Comparison of ENCODE assay signal across 18 cellular contexts in the genomic region with DNA sequence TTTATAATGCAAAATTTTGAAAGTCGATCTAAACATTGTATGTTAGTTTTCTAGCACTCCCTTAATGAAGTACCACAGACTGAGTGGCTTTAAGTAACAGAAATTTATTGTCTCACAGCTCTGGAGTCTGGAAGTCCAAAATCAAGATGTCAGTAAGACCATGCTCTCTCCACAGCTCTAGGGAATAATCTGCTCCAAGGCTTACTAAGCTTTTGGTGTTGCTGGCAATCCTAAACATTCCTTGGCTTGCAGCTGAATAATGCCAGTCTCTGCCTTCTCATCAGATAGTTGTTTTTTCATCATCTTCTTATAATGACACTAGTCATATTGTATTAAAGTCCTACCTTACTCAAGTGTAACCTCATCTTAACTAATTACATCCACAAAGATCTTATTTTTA.
"Had no signal": no experiment of that assay in that cellular context is flagged by ENCODE, and none has a peak within 500 bp of the region (broad histone marks: within the 10 kb centered on the region; RNA-seq: fewer than 3 reads in every experiment).

No MANE protein-coding gene starts in this region.

- H3K9me3 ChIP-seq: heart right ventricle, SJSA1, stomach, thoracic aorta had no signal

- H3K9me3 Mint-ChIP-seq: activated naive CD4-positive, alpha-beta T cell treated with anti-CD3 and anti-CD28 coated beads, Interleukin-2, amount 50 U/mL, for 24 hours; nephron; T-helper 1 cell treated with Interleukin-12 subunit alpha and Interleukin-12 subunit beta and Interleukin-4 antibody, amounts not matched to agents 30 μg/mL and 1 μg/mL, for 36 hours had no signal

- H3K27me3 Mint-ChIP-seq: activated naive CD4-positive, alpha-beta T cell treated with anti-CD3 and anti-CD28 coated beads, Interleukin-2, amount 50 U/mL, for 24 hours; memory B cell had no signal

- H3K27ac Mint-ChIP-seq: activated naive CD4-positive, alpha-beta T cell treated with anti-CD3 and anti-CD28 coated beads, Interleukin-2, amount 50 U/mL, for 24 hours; memory B cell; nephron; T-helper 1 cell treated with Interleukin-12 subunit alpha and Interleukin-12 subunit beta and Interleukin-4 antibody, amounts not matched to agents 30 μg/mL and 1 μg/mL, for 36 hours had no signal

- H3K36me3 ChIP-seq: heart right ventricle, SJSA1, stomach, thoracic aorta had no signal

- H3K27ac ChIP-seq: epithelial cell of prostate, foreskin keratinocyte, heart right ventricle, SJSA1, stomach, thoracic aorta had no signal

- H3K36me3 Mint-ChIP-seq: activated naive CD4-positive, alpha-beta T cell treated with anti-CD3 and anti-CD28 coated beads, Interleukin-2, amount 50 U/mL, for 24 hours; memory B cell had no signal

- H3K4me3 ChIP-seq: heart right ventricle, SJSA1, stomach, thoracic aorta had no signal

- ATAC-seq: heart right ventricle, left lobe of liver had no signal

- H3K27me3 ChIP-seq: foreskin keratinocyte, heart right ventricle, SJSA1, stomach had no signal

- H3K4me3 Mint-ChIP-seq: activated naive CD4-positive, alpha-beta T cell treated with anti-CD3 and anti-CD28 coated beads, Interleukin-2, amount 50 U/mL, for 24 hours; memory B cell; nephron; T-helper 1 cell treated with Interleukin-12 subunit alpha and Interleukin-12 subunit beta and Interleukin-4 antibody, amounts not matched to agents 30 μg/mL and 1 μg/mL, for 36 hours had no signal

- DNase-seq: activated CD4-positive, alpha-beta T cell treated with anti-CD3 and anti-CD28 coated beads, Interleukin-2, amount 50 U/mL, for 1 hour; activated T-cell treated with anti-CD3 and anti-CD28 coated beads, Interleukin-2, amount 50 U/mL, for 1 hour; amygdala; effector CD4-positive, alpha-beta T cell; heart right ventricle; islet precursor cell; stimulated activated CD4-positive, alpha-beta T cell treated with anti-CD3 and anti-CD28 coated beads, Interleukin-15, amount 100 ng/mL, for 24 hours; stimulated activated CD4-positive, alpha-beta T cell treated with anti-CD3 and anti-CD28 coated beads, Interleukin-4, amount 100 ng/mL, for 4 hours; stomach had no signal

- H3K4me1 ChIP-seq: foreskin keratinocyte, heart right ventricle, SJSA1, stomach had no signal

- H3K4me1 Mint-ChIP-seq: activated naive CD4-positive, alpha-beta T cell treated with anti-CD3 and anti-CD28 coated beads, Interleukin-2, amount 50 U/mL, for 24 hours; memory B cell; nephron had no signal
